Comparison of ENCODE assay signal across 21 cellular contexts in the genomic region with DNA sequence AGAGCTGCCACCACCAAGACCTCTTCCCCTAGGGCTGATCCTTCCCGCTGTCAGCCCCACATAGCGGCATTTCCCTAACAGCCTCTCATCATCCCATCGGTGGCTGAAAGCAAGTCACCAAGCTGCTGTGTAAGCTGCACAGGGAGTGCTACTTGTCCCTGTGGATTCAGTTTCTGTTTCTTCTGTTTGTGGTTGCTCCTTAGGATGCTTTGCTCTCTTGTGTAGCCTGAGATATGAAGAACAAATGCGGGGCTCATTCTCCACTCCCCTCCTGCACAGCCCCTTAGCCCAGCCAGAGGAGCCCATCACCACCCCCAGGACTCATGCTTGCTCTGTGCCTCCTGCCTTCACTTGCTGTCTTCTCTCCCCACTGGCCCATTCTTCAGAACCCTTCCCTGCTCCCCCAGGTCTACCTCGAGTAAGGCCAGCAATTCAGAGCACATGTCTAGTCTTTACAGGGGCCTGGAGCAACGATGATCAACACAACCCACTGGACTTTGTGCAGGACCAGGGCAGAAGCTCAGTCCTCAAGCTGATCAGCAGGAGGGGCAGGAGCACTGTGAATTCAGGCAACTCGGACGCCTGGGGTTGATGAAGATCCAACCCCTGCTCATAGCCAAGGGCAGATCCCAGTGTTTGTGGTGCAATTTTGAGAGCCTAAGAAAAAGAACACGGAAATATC.
"Had no signal": no experiment of that assay in that cellular context is flagged by ENCODE, and none has a peak within 500 bp of the region (broad histone marks: within the 10 kb centered on the region; RNA-seq: fewer than 3 reads in every experiment).

No MANE protein-coding gene starts in this region.

- ATAC-seq: gastrocnemius medialis; heart right ventricle; left ventricle myocardium superior; mucosa of descending colon; naive thymus-derived CD4-positive, alpha-beta T cell had no signal

- H3K4me1 ChIP-seq: adrenal gland, heart right ventricle, parathyroid adenoma had no signal

- H3K9me3 ChIP-seq: adrenal gland, gastrocnemius medialis, heart right ventricle, mucosa of descending colon, transverse colon had no signal

- DNase-seq: activated CD4-positive, alpha-beta T cell treated with anti-CD3 and anti-CD28 coated beads for 1 hour; activated gamma-delta T cell; cerebellar nuclear complex; cortex of kidney; gastrocnemius medialis; heart right ventricle; immature natural killer cell; kidney glomerular epithelial cell; left ventricle myocardium superior; mesenchymal stem cell; mucosa of descending colon; naive thymus-derived CD4-positive, alpha-beta T cell; stimulated activated CD4-positive, alpha-beta T cell treated with anti-CD3 and anti-CD28 coated beads, Interleukin-12 subunit alpha, Interleukin-12 subunit beta, amount 100 ng/mL, for 4 hours; stimulated activated CD4-positive, alpha-beta T cell treated with anti-CD3 and anti-CD28 coated beads, Interleukin-1b, Interleukin-23, amount 100 ng/mL, for 48 hours; T-helper 2 cell; transverse colon; WERI-Rb-1 had no signal

- H3K4me3 ChIP-seq: adrenal gland, gastrocnemius medialis, heart right ventricle, mucosa of descending colon, transverse colon had no signal

- H3K4me1 Mint-ChIP-seq: activated naive CD4-positive, alpha-beta T cell treated with anti-CD3 and anti-CD28 coated beads, Interleukin-2, amount 50 U/mL, for 24 hours; immature natural killer cell had no signal

- H3K4me3 Mint-ChIP-seq: activated naive CD4-positive, alpha-beta T cell treated with anti-CD3 and anti-CD28 coated beads, Interleukin-2, amount 50 U/mL, for 24 hours; immature natural killer cell; naive thymus-derived CD4-positive, alpha-beta T cell; stimulated activated naive CD8-positive, alpha-beta T cell treated with anti-CD3 and anti-CD28 coated beads, Interleukin-15, Interleukin-2, amounts not matched to agents 100 ng/mL and 50 ng/mL, for 24 hours had no signal

- H3K27me3 ChIP-seq: adrenal gland, gastrocnemius medialis, transverse colon had no signal

- H3K36me3 Mint-ChIP-seq: activated naive CD4-positive, alpha-beta T cell treated with anti-CD3 and anti-CD28 coated beads, Interleukin-2, amount 50 U/mL, for 24 hours; immature natural killer cell; naive thymus-derived CD4-positive, alpha-beta T cell had no signal

- H3K27ac Mint-ChIP-seq: activated naive CD4-positive, alpha-beta T cell treated with anti-CD3 and anti-CD28 coated beads, Interleukin-2, amount 50 U/mL, for 24 hours; immature natural killer cell; stimulated activated naive CD8-positive, alpha-beta T cell treated with anti-CD3 and anti-CD28 coated beads, Interleukin-15, Interleukin-2, amounts not matched to agents 100 ng/mL and 50 ng/mL, for 24 hours had no signal

- H3K27ac ChIP-seq: adrenal gland, gastrocnemius medialis, heart right ventricle, parathyroid adenoma, transverse colon, WERI-Rb-1 had no signal

- H3K36me3 ChIP-seq: adrenal gland, gastrocnemius medialis, heart right ventricle, transverse colon, WERI-Rb-1 had no signal

- H3K9me3 Mint-ChIP-seq: activated naive CD4-positive, alpha-beta T cell treated with anti-CD3 and anti-CD28 coated beads, Interleukin-2, amount 50 U/mL, for 24 hours; immature natural killer cell; naive thymus-derived CD4-positive, alpha-beta T cell; stimulated activated naive CD8-positive, alpha-beta T cell treated with anti-CD3 and anti-CD28 coated beads, Interleukin-15, Interleukin-2, amounts not matched to agents 100 ng/mL and 50 ng/mL, for 24 hours had no signal
